ENCODE assay signal across 22 cellular contexts in genomic region chr17:40056379-40057005, GRCh38. TPM values are rescaled to one million over a fixed set of nuclear protein-coding genes. Genes with fewer than 3 reads are reported as not detected.
DNase-seq lines count a peak whose midpoint lies in the region; FAIRE-seq and TF ChIP-seq lines count a peak whose summit lies in the region.
"Had no signal": no experiment of that assay in that cellular context is flagged by ENCODE, and none has a peak within 500 bp of the region (broad histone marks: within the 10 kb centered on the region; RNA-seq: fewer than 3 reads in every experiment).

No MANE protein-coding gene starts in this region.

- no peak overlapping the region for H3K27ac ChIP-seq in Karpas-422 (ENCODE audit: low read length)

- H3K4me3 Mint-ChIP-seq in nephron (peak overlapping the region; percentile 58 to 72 (median 68)), chondrocyte (ENCODE audit: unreplicated experiment) (no peak overlapping the region)
- H3K4me3 Mint-ChIP-seq: activated CD4-positive, alpha-beta T cell treated with anti-CD3 and anti-CD28 coated beads for 36 hours; CD8-positive, alpha-beta T cell; natural killer cell treated with Interleukin-12 subunit alpha and Interleukin-12 subunit beta and Interleukin-15 and Interleukin-18, amount 100 ng/mL, for 72 hours had no signal

- H3K27ac Mint-ChIP-seq in nephron (peak overlapping the region in 2 of 3 experiments; percentile 47 to 69), chondrocyte (ENCODE audit: unreplicated experiment) (no peak overlapping the region)
- H3K27ac Mint-ChIP-seq: activated CD4-positive, alpha-beta T cell treated with anti-CD3 and anti-CD28 coated beads for 36 hours; CD8-positive, alpha-beta T cell; natural killer cell treated with Interleukin-12 subunit alpha and Interleukin-12 subunit beta and Interleukin-15 and Interleukin-18, amount 100 ng/mL, for 72 hours; type B pancreatic cell had no signal

- H3K9me3 Mint-ChIP-seq in nephron, result no peaks in the 10 kb centered on the region
- H3K9me3 Mint-ChIP-seq in chondrocyte (ENCODE audit: low read depth), result no peaks in the 10 kb centered on the region
- H3K9me3 Mint-ChIP-seq: CD8-positive, alpha-beta T cell; natural killer cell treated with Interleukin-12 subunit alpha and Interleukin-12 subunit beta and Interleukin-15 and Interleukin-18, amount 100 ng/mL, for 72 hours; type B pancreatic cell had no signal

- H3K4me3 ChIP-seq in Karpas-422 (ENCODE audit: low read length), result no peak overlapping the region

- no peak for TF ChIP-seq CTCF in nephron (IDR thresholded peaks at IDR 0.05; ENCODE audit: unreplicated experiment in 3 of 3)
- no peak for TF ChIP-seq CTCF in chondrocyte (IDR thresholded peaks at IDR 0.05)

- FAIRE-seq in urothelium cell line (lab: Jason Lieb, UNC), result no peak
- FAIRE-seq: islet of Langerhans had no signal

- H3K4me1 Mint-ChIP-seq in nephron (peaks cover 36% of the 10 kb centered on the region), chondrocyte (ENCODE audit: low read depth) (peaks cover 17% of the 10 kb centered on the region)

- H3K4me2 ChIP-seq in Karpas-422 (ENCODE audit: low read depth, low read length, poor library complexity, severe bottlenecking), result no peak overlapping the region
- H3K4me2 ChIP-seq: SK-N-SH had no signal

- DNase-seq in Ammon's horn (ENCODE audit: low spot score) (peak; percentile 56), Karpas-422 (peak; percentile 32), cerebellar nuclear complex (lab: John Stamatoyannopoulos, UW) (peak; percentile 88), chondrocyte (ENCODE audit: low spot score) (no peak), urothelium cell line (ENCODE audit: low spot score) (no peak), NCI-H345 treated with DMSO at 0.1 percent for 48 hours (lab: John Stamatoyannopoulos, UW; ENCODE audit: unreplicated experiment) (no peak), NCI-H1930 (lab: John Stamatoyannopoulos, UW) (no peak)
- DNase-seq: activated CD4-positive, alpha-beta T cell treated with anti-CD3 and anti-CD28 coated beads for 36 hours; activated effector memory CD4-positive, alpha-beta T cell treated with Interleukin-2 at 50 U/mL for 16 hours; CD8-positive, alpha-beta T cell; central memory CD4-positive, alpha-beta T cell; DMS79 treated with DMSO at 0.1 percent for 48 hours; NCI-H2029 treated with DMSO at 0.1 percent for 48 hours; NCI-H748 treated with DMSO at 0.1 percent for 48 hours; SK-N-SH; stimulated activated CD4-positive, alpha-beta T cell treated with anti-CD3 and anti-CD28 coated beads, Interleukin-15, amount 100 ng/mL, for 24 hours; stimulated activated naive CD4-positive, alpha-beta T cell had no signal

- no peaks in the 10 kb centered on the region for H3K9me2 ChIP-seq in Karpas-422 (replicated peaks; ENCODE audit: insufficient read depth, low read length)
- H3K9me2 ChIP-seq: SK-N-SH had no signal

- H3K79me2 ChIP-seq in Karpas-422 (ENCODE audit: low read length), result peaks cover 12% of the 10 kb centered on the region

- no peaks in the 10 kb centered on the region for H3K9me3 ChIP-seq in Karpas-422 (ENCODE audit: low read length)
- H3K9me3 ChIP-seq: SK-N-SH had no signal

- no peaks in the 10 kb centered on the region for H3K27me3 ChIP-seq in Karpas-422 (ENCODE audit: low read length)

- peaks cover 12% of the 10 kb centered on the region for H3K4me1 ChIP-seq in Karpas-422 (ENCODE audit: low read length)

- H2AFZ ChIP-seq in Karpas-422 (ENCODE audit: low read length), result no peak overlapping the region

- no peaks in the 10 kb centered on the region for H4K20me1 ChIP-seq in Karpas-422 (ENCODE audit: insufficient read depth, low read depth, low read length)

- peaks cover 10% of the 10 kb centered on the region for H3K36me3 Mint-ChIP-seq in nephron (ENCODE audit: low read depth)
- H3K36me3 Mint-ChIP-seq in chondrocyte (ENCODE audit: low read depth), result peaks cover 1% of the 10 kb centered on the region
- H3K36me3 Mint-ChIP-seq: natural killer cell treated with Interleukin-12 subunit alpha and Interleukin-12 subunit beta and Interleukin-15 and Interleukin-18, amount 100 ng/mL, for 72 hours had no signal

- H3K9ac ChIP-seq in Karpas-422 (ENCODE audit: low read length), result no peak overlapping the region
- H3K9ac ChIP-seq: SK-N-SH had no signal

- H3K27me3 Mint-ChIP-seq in nephron (ENCODE audit: low read depth), result peaks cover 22% of the 10 kb centered on the region
- no peaks in the 10 kb centered on the region for H3K27me3 Mint-ChIP-seq in chondrocyte (ENCODE audit: low read depth)
- H3K27me3 Mint-ChIP-seq: activated CD4-positive, alpha-beta T cell treated with anti-CD3 and anti-CD28 coated beads for 36 hours; natural killer cell treated with Interleukin-12 subunit alpha and Interleukin-12 subunit beta and Interleukin-15 and Interleukin-18, amount 100 ng/mL, for 72 hours had no signal

- H3K36me3 ChIP-seq in Karpas-422 (ENCODE audit: insufficient read depth, low read length), result no peaks in the 10 kb centered on the region

RNA-seq across cellular contexts. Expression of gene MED24, which starts 2.3 kb away (rescaled TPM):
- 40.8 and 50.6 TPM in 2 replicates for total RNA-seq in Karpas-422 (2014; rRNA removed; shearing (Covaris generic); ENCODE audit: low replicate concordance)
- total RNA-seq in chondrocyte, result 54.4 to 94.3 TPM (median 57.7 TPM) in 3 replicates

RNA-seq across cellular contexts. Expression of gene THRA, which starts 6.3 kb away (rescaled TPM):
- 1.7 and 2.5 TPM in 2 replicates for total RNA-seq in Karpas-422 (2014; rRNA removed; shearing (Covaris generic); ENCODE audit: low replicate concordance)
- 31.9 to 46.6 TPM (median 34.7 TPM) in 3 replicates for total RNA-seq in chondrocyte

RNA-seq across cellular contexts. Expression of gene CSF3, which starts 41.3 kb away (rescaled TPM):
- not detected in 2 replicates for total RNA-seq in Karpas-422 (2014; rRNA removed; shearing (Covaris generic); ENCODE audit: low replicate concordance)
- total RNA-seq in chondrocyte, result not detected in 3 replicates
- total RNA-seq: activated CD4-positive, alpha-beta T cell treated with anti-CD3 and anti-CD28 coated beads for 36 hours; CD8-positive, alpha-beta T cell; fibroblast of lung had no signal

RNA-seq across cellular contexts. Expression of gene NR1D1, which starts 43.9 kb away (rescaled TPM):
- total RNA-seq in Karpas-422 (2014; rRNA removed; shearing (Covaris generic); ENCODE audit: low replicate concordance), result 0.65 and 0.67 TPM in 2 replicates
- 5.9 to 7.9 TPM (median 6.6 TPM) in 3 replicates for total RNA-seq in chondrocyte

Comparison
In these comparisons a context has a peak if more than half of its experiments do, and no peak if none do; other contexts are left out.
1. DNase-seq: peak in Ammon's horn (single experiment), Karpas-422 (single experiment) and cerebellar nuclear complex (2 of 2); none in chondrocyte (single experiment), urothelium cell line (single experiment), NCI-H345 treated with DMSO at 0.1 percent for 48 hours (single experiment) and NCI-H1930 (0 of 2).